In genomic region chr11:35006389-35007128, GRCh38 we compare ENCODE assay signal across 8 cellular contexts.
DNase-seq lines count a peak whose midpoint lies in the region; ATAC-seq, FAIRE-seq and TF ChIP-seq lines count a peak whose summit lies in the region.

No MANE protein-coding gene starts in this region.

- in situ Hi-C loops in brain microvascular endothelial cell (cut with HindIII; ENCODE audit: low pct_ligation_motif_present, low sequenced_read_pairs) = no loop called here

- H3K36me3 Mint-ChIP-seq in CD4-positive, CD25-positive, alpha-beta regulatory T cell = no peaks in the 10 kb centered on the region

- H3K4me1 ChIP-seq in CD4-positive, CD25-positive, alpha-beta regulatory T cell (ENCODE audit: control insufficient read depth, insufficient read depth, low read length, poor library complexity, severe bottlenecking) = peaks cover 25% of the 10 kb centered on the region

- intact Hi-C loops in posterior vena cava (cut with DNase I) = loop anchor here in 1 of 2 donors (10.0 kb wide), 1 partner anchor 198 kb away; no protein-coding TSS in a partner anchor

- no peaks in the 10 kb centered on the region for H3K9me3 ChIP-seq in CD4-positive, CD25-positive, alpha-beta regulatory T cell (ENCODE audit: control insufficient read depth in 2 of 2, low read length in 2 of 2)

- no peaks in the 10 kb centered on the region for H3K27me3 Mint-ChIP-seq in CD4-positive, CD25-positive, alpha-beta regulatory T cell

- peaks cover 0 to 2% (median 0%) of the 10 kb centered on the region in 7 donors for H3K9me3 Mint-ChIP-seq in CD4-positive, CD25-positive, alpha-beta regulatory T cell

- DNase-seq in CD4-positive, CD25-positive, alpha-beta regulatory T cell = peak in 1 of 3 donors; percentile 62
- peak; percentile 27 for DNase-seq in activated T-helper 9 cell treated with anti-CD3 and anti-CD28 coated beads, Interleukin-2, amount 50 U/mL, for 16 hours (ENCODE audit: low read depth)
- DNase-seq in brain microvascular endothelial cell (no peak), posterior vena cava (ENCODE audit: low spot score) (no peak), HTR-8/SVneo (ENCODE audit: insufficient read length, low spot score) (no peak), DMS 273 treated with DMSO at 0.1 percent for 48 hours (lab: John Stamatoyannopoulos, UW) (no peak)

- no peaks in the 10 kb centered on the region for H3K27me3 ChIP-seq in CD4-positive, CD25-positive, alpha-beta regulatory T cell (ENCODE audit: control insufficient read depth, insufficient read depth, low read length)
- no peaks in the 10 kb centered on the region for H3K27me3 ChIP-seq in brain microvascular endothelial cell (replicated peaks)

- no peaks in the 10 kb centered on the region for H3K36me3 ChIP-seq in CD4-positive, CD25-positive, alpha-beta regulatory T cell (ENCODE audit: control insufficient read depth, insufficient read depth, low read length)
- H3K36me3 ChIP-seq in brain microvascular endothelial cell (replicated peaks) = no peaks in the 10 kb centered on the region

- no peak for TF ChIP-seq CTCF in brain microvascular endothelial cell (IDR thresholded peaks at IDR 0.05; ENCODE audit: low read depth, low read length, missing control alignments)

- peak overlapping the region; percentile 56 for H3K27ac ChIP-seq in CD4-positive, CD25-positive, alpha-beta regulatory T cell (ENCODE audit: insufficient read depth, low read length, poor library complexity, severe bottlenecking)
- H3K27ac ChIP-seq in brain microvascular endothelial cell = no peak overlapping the region

- ATAC-seq in CD4-positive, CD25-positive, alpha-beta regulatory T cell (ENCODE audit: low read depth in 2 of 2) = peak; percentile 52 to 65
- ATAC-seq in GM19452 (IDR thresholded peaks at IDR 0.05; ENCODE audit: unreplicated experiment) = peak; percentile 88
- ATAC-seq in HG03432 (IDR thresholded peaks at IDR 0.05; ENCODE audit: unreplicated experiment) = peak; percentile 92

- H3K4me3 ChIP-seq in CD4-positive, CD25-positive, alpha-beta regulatory T cell (ENCODE audit: low read depth, low read length) = peak overlapping the region; percentile 61
- no peak overlapping the region for H3K4me3 ChIP-seq in brain microvascular endothelial cell (ENCODE audit: low read depth, low read length)

- H3K27ac Mint-ChIP-seq in CD4-positive, CD25-positive, alpha-beta regulatory T cell = peak overlapping the region; percentile 64 to 91 (median 91)

- peaks cover 25 to 57% (median 46%) of the 10 kb centered on the region in 4 donors for H3K4me1 Mint-ChIP-seq in CD4-positive, CD25-positive, alpha-beta regulatory T cell

- peak overlapping the region; percentile 60 to 64 (median 63) for H3K4me3 Mint-ChIP-seq in CD4-positive, CD25-positive, alpha-beta regulatory T cell

- FAIRE-seq in HTR-8/SVneo (lab: Jason Lieb, UNC) = no peak
